Comparison of ENCODE assay signal across 12 cellular contexts in the genomic region with DNA sequence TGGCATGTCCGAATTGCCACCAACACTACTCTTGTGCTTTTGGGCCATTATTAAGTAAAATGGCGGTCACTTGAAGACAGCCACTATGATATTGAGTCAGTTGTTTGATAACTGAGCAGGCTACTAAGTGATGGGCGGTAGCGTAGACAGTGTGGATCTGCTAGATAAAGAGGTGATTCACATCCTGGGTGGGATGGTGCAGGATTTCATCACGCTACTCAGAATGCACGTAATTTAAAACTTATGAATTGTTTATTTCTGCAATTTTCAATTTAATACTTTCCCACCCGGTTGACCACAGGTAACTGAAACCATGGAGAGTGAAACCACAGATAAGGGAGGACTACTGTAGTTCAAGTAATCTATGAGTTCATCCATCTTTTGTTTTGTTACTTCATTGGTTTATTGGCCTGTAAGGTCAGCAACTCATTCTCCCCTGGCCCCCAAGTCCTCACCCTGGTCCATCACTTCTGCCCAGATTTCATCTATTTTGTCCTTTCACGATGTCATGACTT. TPM values are rescaled to one million over a fixed set of nuclear protein-coding genes. Genes with fewer than 3 reads are reported as not detected.
DNase-seq lines count a peak whose midpoint lies in the region; ATAC-seq and TF ChIP-seq lines count a peak whose summit lies in the region.
"Had no signal": no experiment of that assay in that cellular context is flagged by ENCODE, and none has a peak within 500 bp of the region (broad histone marks: within the 10 kb centered on the region; RNA-seq: fewer than 3 reads in every experiment).

No MANE protein-coding gene starts in this region.

- H3K9me3 Mint-ChIP-seq in CD8-positive, alpha-beta T cell, result no peaks in the 10 kb centered on the region
- H3K9me3 Mint-ChIP-seq in activated naive CD8-positive, alpha-beta T cell (ENCODE audit: low read depth), result no peaks in the 10 kb centered on the region
- peaks cover 66% of the 10 kb centered on the region for H3K9me3 Mint-ChIP-seq in endodermal cell

- no peak overlapping the region for H2AK5ac ChIP-seq in IMR-90 (ENCODE audit: low read depth, low read length)

- H3K4me1 ChIP-seq in CD8-positive, alpha-beta T cell (ENCODE audit: insufficient read depth, low read length), result peaks cover 29% of the 10 kb centered on the region
- H3K4me1 ChIP-seq in IMR-90 (ENCODE audit: control insufficient read depth, insufficient read depth, low read length) (0 out of 2 replicates have a peak, but pooled peaks cover 1% of the 10 kb centered on the region), endodermal cell (ENCODE audit: control insufficient read depth, insufficient read depth, low read length) (no peaks in the 10 kb centered on the region)

- no peak for ATAC-seq in CD8-positive, alpha-beta T cell
- ATAC-seq in IMR-90 (ENCODE audit: low read depth) (no peak), HG02588 (IDR thresholded peaks at IDR 0.05; ENCODE audit: unreplicated experiment) (no peak)
- ATAC-seq: heart left ventricle, left cardiac atrium had no signal

- no peak overlapping the region for H2AK9ac ChIP-seq in IMR-90 (replicated peaks; ENCODE audit: low read depth, low read length, poor library complexity)

- peaks cover 43% of the 10 kb centered on the region for H3K4me1 Mint-ChIP-seq in CD8-positive, alpha-beta T cell (ENCODE audit: low read depth)
- peaks cover 35% of the 10 kb centered on the region for H3K4me1 Mint-ChIP-seq in activated naive CD8-positive, alpha-beta T cell (ENCODE audit: low read depth)
- no peaks in the 10 kb centered on the region for H3K4me1 Mint-ChIP-seq in endodermal cell

- dilution Hi-C loops in IMR-90 (cut with HindIII; ENCODE audit: low sequenced_read_pairs, unreplicated experiment), result no loop called here

- no peak overlapping the region for H3K4me3 ChIP-seq in CD8-positive, alpha-beta T cell (ENCODE audit: low read depth, low read length)
- H3K4me3 ChIP-seq in IMR-90 (ENCODE audit: insufficient read depth, low read depth, low read length), result no peak overlapping the region
- H3K4me3 ChIP-seq in endodermal cell (ENCODE audit: low read length), result no peak overlapping the region
- H3K4me3 ChIP-seq: ascending aorta, heart left ventricle had no signal

- no peak overlapping the region for H3K23ac ChIP-seq in IMR-90 (ENCODE audit: low read depth, low read length)

- no peak overlapping the region for H4K5ac ChIP-seq in IMR-90 (ENCODE audit: low read depth, low read length)

- H4K20me1 ChIP-seq in IMR-90 (ENCODE audit: insufficient read depth, low read length), result peaks cover 4% of the 10 kb centered on the region

- no peaks in the 10 kb centered on the region for H3K27me3 ChIP-seq in CD8-positive, alpha-beta T cell (ENCODE audit: insufficient read depth, low read length)
- H3K27me3 ChIP-seq in IMR-90 (ENCODE audit: control insufficient read depth, insufficient read depth, low read length) (no peaks in the 10 kb centered on the region), endodermal cell (ENCODE audit: control insufficient read depth, insufficient read depth, low read length, poor library complexity, severe bottlenecking) (no peaks in the 10 kb centered on the region)
- H3K27me3 ChIP-seq: ascending aorta, heart left ventricle had no signal

- no peak overlapping the region for H2BK120ac ChIP-seq in IMR-90 (ENCODE audit: low read depth, low read length)

- no peak overlapping the region for H3K18ac ChIP-seq in IMR-90 (ENCODE audit: low read depth, low read length)

- peak overlapping the region; percentile 45 for H3K4me3 Mint-ChIP-seq in CD8-positive, alpha-beta T cell
- H3K4me3 Mint-ChIP-seq in activated naive CD8-positive, alpha-beta T cell, result peak overlapping the region; percentile 81
- H3K4me3 Mint-ChIP-seq in endodermal cell, result no peak overlapping the region

- TF ChIP-seq POLR2A in IMR-90 (IDR thresholded peaks at IDR 0.05; ENCODE audit: low read depth, low read length), result no peak

- no peak overlapping the region for H2AFZ ChIP-seq in IMR-90 (replicated peaks; ENCODE audit: low read length, poor library complexity)

- in situ Hi-C loops in IMR-90 (cut with MboI; ENCODE audit: low sequenced_read_pairs), result loop anchor here (5.0 kb wide), 1 partner anchor 83 kb away; no protein-coding TSS in a partner anchor

- H3K9me3 ChIP-seq in CD8-positive, alpha-beta T cell (ENCODE audit: low read length), result no peaks in the 10 kb centered on the region
- no peaks in the 10 kb centered on the region for H3K9me3 ChIP-seq in IMR-90 (ENCODE audit: control insufficient read depth, insufficient read depth, low read length)
- H3K9me3 ChIP-seq in endodermal cell (ENCODE audit: control insufficient read depth, low read length), result no peaks in the 10 kb centered on the region
- H3K9me3 ChIP-seq: ascending aorta, heart left ventricle had no signal

- H3K9me1 ChIP-seq in IMR-90 (ENCODE audit: insufficient read depth, low read length), result peaks cover 3% of the 10 kb centered on the region; the same call in 1 of the 2 replicates

- peaks cover 61% of the 10 kb centered on the region for H3K36me3 Mint-ChIP-seq in CD8-positive, alpha-beta T cell
- peaks cover 8% of the 10 kb centered on the region for H3K36me3 Mint-ChIP-seq in activated naive CD8-positive, alpha-beta T cell
- peaks cover 38% of the 10 kb centered on the region for H3K36me3 Mint-ChIP-seq in endodermal cell (ENCODE audit: low read depth)

- TF ChIP-seq CTCF in CD8-positive, alpha-beta T cell (IDR thresholded peaks at IDR 0.05), result no peak
- TF ChIP-seq CTCF in IMR-90 (conservative IDR thresholded peaks at IDR 0.05; ENCODE audit: low read depth, low read length), result no peak
- TF ChIP-seq CTCF in endodermal cell (conservative IDR thresholded peaks at IDR 0.05), result no peak

- intact Hi-C loops in CD8-positive, alpha-beta T cell (cut with DNase I, micrococcal nuclease), result loop anchor here (2.0 to 10.0 kb wide), 7 partner anchors 55 to 463 kb away; a partner anchor contains a TSS
- intact Hi-C loops in IMR-90 (cut with micrococcal nuclease), result loop anchor here (5.0 kb wide), 1 partner anchor 463 kb away; no protein-coding TSS in a partner anchor

- POLR2A ChIA-PET in CD8-positive, alpha-beta T cell (lab: Charles Lee), result no interaction called here
- POLR2A ChIA-PET in IMR-90 (lab: Charles Lee; ENCODE audit: unreplicated experiment), result no interaction called here

- no peaks in the 10 kb centered on the region for H3K27me3 Mint-ChIP-seq in CD8-positive, alpha-beta T cell (ENCODE audit: low read depth)
- no peaks in the 10 kb centered on the region for H3K27me3 Mint-ChIP-seq in activated naive CD8-positive, alpha-beta T cell
- no peaks in the 10 kb centered on the region for H3K27me3 Mint-ChIP-seq in endodermal cell (ENCODE audit: insufficient read depth)

- H3K27ac ChIP-seq in CD8-positive, alpha-beta T cell (ENCODE audit: low read depth, low read length), result no peak overlapping the region
- H3K27ac ChIP-seq in IMR-90 (ENCODE audit: insufficient read depth, low read length) (no peak overlapping the region), endodermal cell (ENCODE audit: low read depth, low read length) (no peak overlapping the region)
- H3K27ac ChIP-seq: ascending aorta, heart left ventricle had no signal

- TF ChIP-seq RAD21 in IMR-90 (IDR thresholded peaks at IDR 0.05; ENCODE audit: low read length), result no peak

- CTCF ChIA-PET in CD8-positive, alpha-beta T cell (lab: Charles Lee), result no interaction called here
- CTCF ChIA-PET in IMR-90 (lab: Yijun Ruan, JAX), result no interaction called here

- H3K79me1 ChIP-seq in IMR-90 (ENCODE audit: low read depth in 1 of 2, low read length in 2 of 2), result peaks cover 12 to 40% of the 10 kb centered on the region in 2 experiments

- H3K4ac ChIP-seq in IMR-90 (ENCODE audit: low read depth, low read length), result no peak overlapping the region

- WGBS in IMR-90 (ENCODE audit: extremely low coverage in 2 of 2, insufficient read length in 1 of 2), 2 experiments, result 40% methylated on average over 1 of the region's 8 CpGs; no CpG with 5 or more reads in 1 of the 2 experiments
- WGBS in endodermal cell (ENCODE audit: insufficient coverage in 1 of 2, insufficient read length in 1 of 2), 2 experiments, result 92 to 95% methylated on average over 5 to 6 of the region's 8 CpGs

- no peak overlapping the region for H3K27ac Mint-ChIP-seq in CD8-positive, alpha-beta T cell
- peak overlapping the region; percentile 81 for H3K27ac Mint-ChIP-seq in activated naive CD8-positive, alpha-beta T cell
- no peak overlapping the region for H3K27ac Mint-ChIP-seq in endodermal cell

- H4K91ac ChIP-seq in IMR-90 (ENCODE audit: insufficient read depth, low read depth, low read length), result no peak overlapping the region

- H2BK20ac ChIP-seq in IMR-90 (ENCODE audit: low read depth, low read length), result no peak overlapping the region

- no TSS peak for BruUV-seq in IMR-90 (replicated peaks; lab: Mats Ljungman, UMichigan)

- no peak overlapping the region for H3K56ac ChIP-seq in IMR-90 (ENCODE audit: extremely low read depth, insufficient read depth, low read length)

- H2BK15ac ChIP-seq in IMR-90 (ENCODE audit: low read depth, low read length), result no peak overlapping the region; the same call in 2 of the 3 replicates

- H3K9ac ChIP-seq in IMR-90 (ENCODE audit: low read depth, low read length) (no peak overlapping the region), endodermal cell (ENCODE audit: extremely low read depth, low read length, poor library complexity, severe bottlenecking) (no peak overlapping the region)

- DNase-seq in CD8-positive, alpha-beta T cell, result no peak
- peak; percentile 76 for DNase-seq in IMR-90
- peak; percentile 4 for DNase-seq in mesenteric fat pad (ENCODE audit: low spot score)
- no peak for DNase-seq in cerebellar cortex (ENCODE audit: low spot score)
- no peak for DNase-seq in NCI-H748 treated with DMSO at 0.1 percent for 48 hours (lab: John Stamatoyannopoulos, UW)
- no peak for DNase-seq in endodermal cell
- DNase-seq: effector CD8-positive, alpha-beta T cell; heart left ventricle; left cardiac atrium had no signal

- no peak overlapping the region for H2BK5ac ChIP-seq in IMR-90 (ENCODE audit: low read depth, low read length, poor library complexity, severe bottlenecking)

- H3K36me3 ChIP-seq in CD8-positive, alpha-beta T cell (ENCODE audit: insufficient read depth, low read length), result peaks cover 32% of the 10 kb centered on the region
- H3K36me3 ChIP-seq in IMR-90 (ENCODE audit: control insufficient read depth, insufficient read depth, low read length) (peaks cover 22% of the 10 kb centered on the region), endodermal cell (ENCODE audit: control insufficient read depth, insufficient read depth, low read length) (peaks cover 43% of the 10 kb centered on the region)

- no peak overlapping the region for H3K4me2 ChIP-seq in IMR-90 (ENCODE audit: low read depth, low read length)

- H3K14ac ChIP-seq in IMR-90 (replicated peaks; ENCODE audit: low read depth, low read length), result no peak overlapping the region

- no peak overlapping the region for H4K8ac ChIP-seq in IMR-90 (ENCODE audit: low read depth in 2 of 2, low read length in 2 of 2)

RNA-seq across cellular contexts. Expression of a gene that starts 2.9 kb away (rescaled TPM):
- 100 to 1,000 TPM; 125 to 134 TPM for total RNA-seq in CD8-positive, alpha-beta T cell
- total RNA-seq in IMR-90 (2012; rRNA removed), result 9.1 and 10.8 TPM in 2 replicates
- 52.2 and 54.2 TPM in 2 replicates for polyA plus RNA-seq in IMR-90 (2012; rRNA removed)
- polyA plus RNA-seq in IMR-90 (2012; cell fraction: cytosol; rRNA removed), result 49.7 and 53.0 TPM in 2 replicates
- polyA plus RNA-seq in IMR-90 (2012; cell fraction: nucleus; rRNA removed; ENCODE audit: low replicate concordance), result 107 and 180 TPM in 2 replicates
- total RNA-seq in mesenteric fat pad, result 70.9 TPM
- 10 to 100 TPM; 47.7 to 48.7 TPM for total RNA-seq in endodermal cell
- 45.6 TPM for polyA plus RNA-seq in endodermal cell (2013, experiment 1 of 2)
- 36.8 TPM for polyA plus RNA-seq in endodermal cell (2013, experiment 2 of 2)

RNA-seq across cellular contexts. Expression of a gene that starts 18.4 kb away (rescaled TPM):
- 10 to 100 TPM; 16.1 to 17.4 TPM for total RNA-seq in CD8-positive, alpha-beta T cell
- 407 and 512 TPM in 2 replicates for total RNA-seq in IMR-90 (2012; rRNA removed)
- 3,078 and 3,290 TPM in 2 replicates for polyA plus RNA-seq in IMR-90 (2012; rRNA removed)
- polyA plus RNA-seq in IMR-90 (2012; cell fraction: cytosol; rRNA removed), result 2,220 and 2,243 TPM in 2 replicates
- 514 and 755 TPM in 2 replicates for polyA plus RNA-seq in IMR-90 (2012; cell fraction: nucleus; rRNA removed; ENCODE audit: low replicate concordance)
- total RNA-seq in mesenteric fat pad, result 410 TPM
- total RNA-seq in endodermal cell, result 10 to 100 TPM; 63.5 to 74.8 TPM
- 64.2 TPM for polyA plus RNA-seq in endodermal cell (2013, experiment 1 of 2)
- polyA plus RNA-seq in endodermal cell (2013, experiment 2 of 2), result 63.0 TPM

RNA-seq across cellular contexts. Expression of a gene that starts 55.8 kb away (rescaled TPM):
- under 1 TPM in 1 of 2 experiments, not detected in 1; 0.17 TPM for total RNA-seq in CD8-positive, alpha-beta T cell
- total RNA-seq in IMR-90 (2012; rRNA removed), result under 0.01 TPM in 2 replicates
- polyA plus RNA-seq in IMR-90 (2012; rRNA removed), result 0.56 and 0.63 TPM in 2 replicates
- polyA plus RNA-seq in IMR-90 (2012; cell fraction: cytosol; rRNA removed), result 0.39 and 0.44 TPM in 2 replicates
- polyA plus RNA-seq in IMR-90 (2012; cell fraction: nucleus; rRNA removed; ENCODE audit: low replicate concordance), result 0.33 and 0.71 TPM in 2 replicates
- not detected for total RNA-seq in mesenteric fat pad
- 1 to 10 TPM; 4.9 to 5.3 TPM for total RNA-seq in endodermal cell
- polyA plus RNA-seq in endodermal cell (2013, experiment 1 of 2), result 5.5 TPM
- 4.5 TPM for polyA plus RNA-seq in endodermal cell (2013, experiment 2 of 2)

Comparison
In these comparisons a context has a peak if more than half of its experiments do, and no peak if none do; other contexts are left out.
1. DNase-seq: peak in IMR-90 (single experiment) and mesenteric fat pad (single experiment); none in CD8-positive, alpha-beta T cell (0 of 7), cerebellar cortex (single experiment), NCI-H748 treated with DMSO at 0.1 percent for 48 hours (single experiment) and endodermal cell (single experiment).